ENCODE assay signal across 8 cellular contexts in the genomic region with DNA sequence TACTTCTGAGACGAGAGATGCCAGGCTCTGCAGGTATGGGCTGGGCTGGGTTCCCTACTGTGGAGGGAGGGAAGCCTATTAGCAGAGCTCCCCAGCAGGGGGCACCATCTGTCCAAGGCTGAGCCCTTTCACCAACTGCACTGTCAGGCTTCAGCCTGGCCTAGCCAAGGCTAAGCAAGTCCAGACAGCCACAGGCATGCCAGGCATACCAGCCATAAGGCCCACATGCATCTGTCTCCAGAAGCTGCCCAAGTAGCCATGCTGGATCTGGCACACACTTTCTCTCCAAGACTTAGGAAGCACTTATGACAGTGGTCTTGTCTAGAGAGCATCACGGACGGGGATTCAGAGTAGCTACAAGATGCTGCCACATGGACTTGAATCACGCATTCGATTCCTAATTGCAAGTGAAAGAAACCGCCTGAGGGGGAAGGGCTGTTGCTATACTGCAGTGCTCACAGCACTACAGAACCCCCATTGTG. TPM values are rescaled to one million over a fixed set of nuclear protein-coding genes. Genes with fewer than 3 reads are reported as not detected.
DNase-seq lines count a peak whose midpoint lies in the region; ATAC-seq and TF ChIP-seq lines count a peak whose summit lies in the region.

No MANE protein-coding gene starts in this region.

- no peak overlapping the region for H3K27ac ChIP-seq in left lung

- TF ChIP-seq CTCF in chondrocyte (IDR thresholded peaks at IDR 0.05) (peak; percentile 90), left lung (IDR thresholded peaks at IDR 0.05) (peak; percentile 60 to 84)

- H3K4me1 ChIP-seq in left lung: peaks cover 0 to 5% of the 10 kb centered on the region in 2 donors

- no peaks in the 10 kb centered on the region for H3K27me3 Mint-ChIP-seq in chondrocyte (ENCODE audit: low read depth)

- H3K9me3 Mint-ChIP-seq in chondrocyte (ENCODE audit: low read depth): no peaks in the 10 kb centered on the region

- no peak overlapping the region for H3K4me3 Mint-ChIP-seq in chondrocyte (ENCODE audit: unreplicated experiment)

- ATAC-seq in HG02973 (IDR thresholded peaks at IDR 0.05; ENCODE audit: unreplicated experiment): peak; percentile 81
- peak; percentile 96 for ATAC-seq in left lung

- H3K4me1 Mint-ChIP-seq in chondrocyte (ENCODE audit: low read depth): peaks cover 14% of the 10 kb centered on the region

- H3K36me3 ChIP-seq in left lung: peaks cover 0 to 70% of the 10 kb centered on the region in 2 donors

- H3K27ac Mint-ChIP-seq in chondrocyte (ENCODE audit: unreplicated experiment): peak overlapping the region; percentile 67

- H3K4me3 ChIP-seq in left lung: no peak overlapping the region

- H3K36me3 Mint-ChIP-seq in chondrocyte (ENCODE audit: low read depth): peaks cover 15% of the 10 kb centered on the region

- H3K9me3 ChIP-seq in left lung: no peaks in the 10 kb centered on the region

- peak; percentile 63 for DNase-seq in NCI-H2227 (lab: John Stamatoyannopoulos, UW; ENCODE audit: unreplicated experiment)
- DNase-seq in NCI-H2227 treated with DMSO at 0.1 percent for 48 hours (lab: John Stamatoyannopoulos, UW): no peak
- DNase-seq in NCI-H2196 treated with DMSO at 0.1 percent for 48 hours (lab: John Stamatoyannopoulos, UW; ENCODE audit: unreplicated experiment): peak; percentile 83
- DNase-seq in activated CD4-positive, alpha-beta T cell treated with anti-CD3 and anti-CD28 coated beads for 24 hours (ENCODE audit: low read depth in 2 of 2): peak; percentile 50 to 66
- no peak for DNase-seq in chondrocyte (ENCODE audit: low spot score)
- DNase-seq in left lung: peak; percentile 82 to 88
- DNase-seq in stimulated activated CD4-positive, alpha-beta T cell treated with anti-CD3 and anti-CD28 coated beads, TNF-alpha, amount 100 ng/mL, for 24 hours (ENCODE audit: low read depth in 3 of 3): peak; percentile 48 to 71 (median 49)

- intact Hi-C loops in left lung (cut with DNase I): no loop called here

- H3K27me3 ChIP-seq in left lung: no peaks in the 10 kb centered on the region

RNA-seq across cellular contexts. Expression of gene RUVBL1, which starts 28.3 kb away (rescaled TPM):
- total RNA-seq in chondrocyte (18.8 to 32.1 TPM (median 19.5 TPM) in 3 replicates), left lung (10 to 100 TPM; 22.3 to 33.1 TPM)

RNA-seq across cellular contexts. Expression of gene SEC61A1, which starts 43.0 kb away (rescaled TPM):
- total RNA-seq in chondrocyte (353 to 419 TPM (median 388 TPM) in 3 replicates), left lung (100 to 1,000 TPM; 283 to 361 TPM)

RNA-seq across cellular contexts. Expression of gene EEFSEC, which starts 58.0 kb away (rescaled TPM):
- 12.2 to 20.8 TPM (median 12.5 TPM) in 3 replicates for total RNA-seq in chondrocyte
- total RNA-seq in left lung: 10 to 100 TPM; 11.5 to 13.4 TPM

Comparison
In these comparisons a context has a peak if more than half of its experiments do, and no peak if none do; other contexts are left out.
1. DNase-seq: peak in NCI-H2227 (single experiment), NCI-H2196 treated with DMSO at 0.1 percent for 48 hours (single experiment), activated CD4-positive, alpha-beta T cell treated with anti-CD3 and anti-CD28 coated beads for 24 hours (2 of 2), left lung (2 of 2) and stimulated activated CD4-positive, alpha-beta T cell treated with anti-CD3 and anti-CD28 coated beads, TNF-alpha, amount 100 ng/mL, for 24 hours (3 of 3); none in NCI-H2227 treated with DMSO at 0.1 percent for 48 hours (single experiment) and chondrocyte (single experiment).